ENCODE assay signal across 17 cellular contexts in the genomic region with DNA sequence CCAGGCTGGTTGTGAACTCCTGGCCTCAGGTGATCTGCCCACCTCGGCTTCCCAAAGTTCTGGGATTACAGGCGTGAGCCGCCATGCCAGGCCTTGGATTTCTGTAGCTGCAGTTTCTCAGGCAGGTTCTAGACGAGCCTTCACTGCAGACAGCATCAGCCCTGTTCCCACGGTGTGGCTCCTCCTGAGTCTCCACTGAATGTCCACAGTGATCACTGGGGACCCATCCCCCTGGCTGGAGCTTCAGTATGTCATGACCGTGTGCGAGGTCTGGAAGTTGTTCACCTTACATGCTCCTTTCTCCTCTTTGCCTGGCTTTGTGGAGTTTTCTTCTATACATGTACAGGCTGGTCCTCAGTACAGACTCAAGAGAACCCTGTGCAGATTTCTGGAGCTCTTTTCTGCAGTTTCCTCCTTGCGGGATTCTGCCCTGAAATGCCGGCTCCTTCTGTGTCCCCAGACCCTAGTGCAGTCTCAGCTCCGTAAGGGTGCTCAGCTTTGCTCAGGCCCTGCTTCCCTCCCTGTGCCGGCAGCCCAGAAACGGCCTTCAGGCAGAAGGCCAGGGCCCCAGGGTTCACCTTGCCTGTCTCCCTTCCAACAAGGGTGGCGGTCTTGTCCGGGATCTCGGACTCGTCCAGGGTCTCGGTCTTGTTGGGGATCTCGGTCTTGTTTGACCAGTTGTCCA.
"Had no signal": no experiment of that assay in that cellular context is flagged by ENCODE, and none has a peak within 500 bp of the region (broad histone marks: within the 10 kb centered on the region; RNA-seq: fewer than 3 reads in every experiment).

No MANE protein-coding gene starts in this region.

- H3K9me3 ChIP-seq: pancreas, transverse colon had no signal

- H3K9ac ChIP-seq: neural progenitor cell had no signal

- ATAC-seq: activated T-cell treated with anti-CD3 and anti-CD28 coated beads, Interleukin-2, amount 50 U/mL, for 72 hours; effector memory CD8-positive, alpha-beta T cell; foreskin keratinocyte; pancreas; stimulated activated effector memory CD8-positive, alpha-beta T cell treated with anti-CD3 and anti-CD28 coated beads, Interleukin-12 subunit alpha, Interleukin-12 subunit beta, amount 100 ng/mL, for 72 hours had no signal

- H3K27me3 ChIP-seq: foreskin keratinocyte, neural progenitor cell, pancreas, transverse colon had no signal

- H3K27ac ChIP-seq: foreskin keratinocyte, neural progenitor cell, pancreas, transverse colon had no signal

- H3K36me3 ChIP-seq: neural progenitor cell, pancreas, transverse colon had no signal

- H3K4me2 ChIP-seq: neural progenitor cell had no signal

- DNase-seq: activated B cell treated with CpG ODN at 0.5 μM for 24 hours; activated CD4-positive, alpha-beta T cell treated with anti-CD3 and anti-CD28 coated beads for 48 hours; activated CD8-positive, alpha-beta memory T cell treated with anti-CD3 and anti-CD28 coated beads, Interleukin-2, amount 50 U/mL, for 48 hours; activated gamma-delta T cell; activated T-cell treated with anti-CD3 and anti-CD28 coated beads, Interleukin-2, amount 50 U/mL, for 72 hours; dermis blood vessel endothelial cell; effector memory CD8-positive, alpha-beta T cell; foreskin keratinocyte; glutamatergic neuron; hypothalamus; kidney; pancreas; retina; substantia nigra; transverse colon had no signal

- H3K4me3 ChIP-seq: neural progenitor cell, pancreas, transverse colon had no signal

- H2AFZ ChIP-seq: neural progenitor cell had no signal

- H3K4me1 ChIP-seq: foreskin keratinocyte, pancreas had no signal
